Comparison of ENCODE assay signal across 13 cellular contexts in the genomic region with DNA sequence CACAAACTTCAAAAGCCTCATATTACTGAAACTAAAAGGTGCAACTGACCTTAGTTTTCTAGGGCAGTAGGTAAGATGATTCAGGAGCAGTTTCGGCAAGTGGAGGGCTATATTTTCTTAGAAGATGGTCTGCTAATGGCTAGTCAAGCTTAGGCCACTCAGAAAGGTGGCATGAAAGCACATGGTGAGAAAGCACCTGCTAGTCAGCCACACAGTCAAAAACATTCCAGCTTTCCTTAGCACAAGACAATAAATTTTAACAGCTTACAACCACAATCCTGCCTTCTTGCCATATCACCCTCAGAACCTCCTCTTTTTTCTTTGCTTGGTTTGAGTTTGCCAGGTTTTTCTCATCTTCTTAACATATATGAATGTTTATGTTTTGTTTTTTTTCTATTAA.
DNase-seq lines count a peak whose midpoint lies in the region; ATAC-seq and TF ChIP-seq lines count a peak whose summit lies in the region.
"Had no signal": no experiment of that assay in that cellular context is flagged by ENCODE, and none has a peak within 500 bp of the region (broad histone marks: within the 10 kb centered on the region; RNA-seq: fewer than 3 reads in every experiment).

No MANE protein-coding gene starts in this region.

- peaks cover 50% of the 10 kb centered on the region for H3K4me1 ChIP-seq in left ventricle myocardium inferior
- H3K4me1 ChIP-seq in gastrocnemius medialis: peaks cover 27 to 31% of the 10 kb centered on the region in 2 donors

- H3K27ac Mint-ChIP-seq in Calu3 (ENCODE audit: unreplicated experiment): peak overlapping the region; percentile 52
- no peak overlapping the region for H3K27ac Mint-ChIP-seq in activated naive CD4-positive, alpha-beta T cell treated with anti-CD3 and anti-CD28 coated beads, Interleukin-2, amount 10 ng/mL, durations not matched to agents 7 days and 5 days
- H3K27ac Mint-ChIP-seq: activated naive CD8-positive, alpha-beta T cell treated with anti-CD3 and anti-CD28 coated beads, Interleukin-2, amount 10 ng/mL, durations not matched to agents 7 days and 5 days had no signal

- no peaks in the 10 kb centered on the region for H3K9me3 Mint-ChIP-seq in Calu3 (ENCODE audit: low read depth, unreplicated experiment)
- no peaks in the 10 kb centered on the region for H3K9me3 Mint-ChIP-seq in activated naive CD4-positive, alpha-beta T cell treated with anti-CD3 and anti-CD28 coated beads, Interleukin-2, amount 10 ng/mL, durations not matched to agents 7 days and 5 days
- H3K9me3 Mint-ChIP-seq: activated naive CD8-positive, alpha-beta T cell treated with anti-CD3 and anti-CD28 coated beads, Interleukin-2, amount 10 ng/mL, durations not matched to agents 7 days and 5 days had no signal

- intact Hi-C loops in Calu3 (cut with micrococcal nuclease; ENCODE audit: unreplicated experiment): no loop called here
- intact Hi-C loops in left ventricle myocardium inferior (cut with micrococcal nuclease): no loop called here
- intact Hi-C loops in gastrocnemius medialis (cut with DNase I; ENCODE audit: low total_unique reads): loop anchor here (2.0 to 10.0 kb wide), 3 partner anchors 58 to 322 kb away; no protein-coding TSS in a partner anchor

- H3K36me3 ChIP-seq in left ventricle myocardium inferior (no peaks in the 10 kb centered on the region), gastrocnemius medialis (no peaks in the 10 kb centered on the region)

- no peaks in the 10 kb centered on the region for H3K27me3 Mint-ChIP-seq in Calu3 (ENCODE audit: unreplicated experiment)
- H3K27me3 Mint-ChIP-seq in activated naive CD4-positive, alpha-beta T cell treated with anti-CD3 and anti-CD28 coated beads, Interleukin-2, amount 10 ng/mL, durations not matched to agents 7 days and 5 days: no peaks in the 10 kb centered on the region
- H3K27me3 Mint-ChIP-seq: activated naive CD8-positive, alpha-beta T cell treated with anti-CD3 and anti-CD28 coated beads, Interleukin-2, amount 10 ng/mL, durations not matched to agents 7 days and 5 days had no signal

- H3K4me3 ChIP-seq in left ventricle myocardium inferior (no peak overlapping the region), gastrocnemius medialis (peak overlapping the region in 1 of 4 donors; percentile 24)
- H3K4me3 ChIP-seq: skin epidermis had no signal

- H3K27ac ChIP-seq in left ventricle myocardium inferior (replicated peaks) (peak overlapping the region; percentile 71), gastrocnemius medialis (peak overlapping the region; percentile 35 to 66 (median 59))

- no TSS peak for BruUV-seq in Calu3 (replicated peaks; lab: Mats Ljungman, UMichigan)

- no peak overlapping the region for H3K4me3 Mint-ChIP-seq in Calu3 (ENCODE audit: low read depth, unreplicated experiment)
- H3K4me3 Mint-ChIP-seq in activated naive CD4-positive, alpha-beta T cell treated with anti-CD3 and anti-CD28 coated beads, Interleukin-2, amount 10 ng/mL, durations not matched to agents 7 days and 5 days: no peak overlapping the region
- H3K4me3 Mint-ChIP-seq: activated naive CD8-positive, alpha-beta T cell treated with anti-CD3 and anti-CD28 coated beads, Interleukin-2, amount 10 ng/mL, durations not matched to agents 7 days and 5 days had no signal

- peaks cover 13% of the 10 kb centered on the region for H3K4me1 Mint-ChIP-seq in Calu3 (ENCODE audit: low read depth, unreplicated experiment)
- no peaks in the 10 kb centered on the region for H3K4me1 Mint-ChIP-seq in activated naive CD4-positive, alpha-beta T cell treated with anti-CD3 and anti-CD28 coated beads, Interleukin-2, amount 10 ng/mL, durations not matched to agents 7 days and 5 days
- H3K4me1 Mint-ChIP-seq: activated naive CD8-positive, alpha-beta T cell treated with anti-CD3 and anti-CD28 coated beads, Interleukin-2, amount 10 ng/mL, durations not matched to agents 7 days and 5 days had no signal

- H3K9me3 ChIP-seq in left ventricle myocardium inferior (replicated peaks) (no peaks in the 10 kb centered on the region), gastrocnemius medialis (no peaks in the 10 kb centered on the region)

- no peaks in the 10 kb centered on the region for H3K36me3 Mint-ChIP-seq in Calu3 (ENCODE audit: insufficient read depth, unreplicated experiment)
- peaks cover 3% of the 10 kb centered on the region for H3K36me3 Mint-ChIP-seq in activated naive CD4-positive, alpha-beta T cell treated with anti-CD3 and anti-CD28 coated beads, Interleukin-2, amount 10 ng/mL, durations not matched to agents 7 days and 5 days

- no peak for TF ChIP-seq CTCF in Calu3 (IDR thresholded peaks at IDR 0.05; ENCODE audit: unreplicated experiment)
- TF ChIP-seq CTCF in left ventricle myocardium inferior (IDR thresholded peaks at IDR 0.05; ENCODE audit: borderline replicate concordance): no peak
- no peak for TF ChIP-seq CTCF in gastrocnemius medialis (IDR thresholded peaks at IDR 0.05 in 4 of 5, conservative IDR thresholded peaks at IDR 0.05 in 1 of 5)

- TF ChIP-seq POLR2A in gastrocnemius medialis (IDR thresholded peaks at IDR 0.05): no peak

- ATAC-seq in SK-N-SH treated with all-trans-retinoic acid at 6 μM for 48 hours: peak; percentile 53
- peak in 1 of 2 donors; percentile 26 for ATAC-seq in gastrocnemius medialis

- DNase-seq in Calu3 (no peak), left ventricle myocardium inferior (no peak), gastrocnemius medialis (no peak), cerebellar nuclear complex (lab: John Stamatoyannopoulos, UW) (no peak), SHP77 (lab: John Stamatoyannopoulos, UW) (no peak)
- no peak for DNase-seq in stimulated activated naive CD4-positive, alpha-beta T cell treated with Interleukin-2 at 50 U/mL for 16 hours (lab: John Stamatoyannopoulos, UW)
- no peak for DNase-seq in activated naive CD4-positive, alpha-beta T cell treated with anti-CD3 and anti-CD28 coated beads, Interleukin-2, amount 10 ng/mL, durations not matched to agents 7 days and 5 days
- DNase-seq: activated CD4-positive, alpha-beta T cell treated with anti-CD3 and anti-CD28 coated beads for 48 hours; activated naive CD8-positive, alpha-beta T cell treated with anti-CD3 and anti-CD28 coated beads, Interleukin-2, amount 10 ng/mL, durations not matched to agents 7 days and 5 days; activated T-cell treated with anti-CD3 and anti-CD28 coated beads for 4 hours; NCI-H2081 treated with DMSO at 0.1 percent for 48 hours had no signal

- in situ Hi-C loops in gastrocnemius medialis (cut with MboI; ENCODE audit: low sequenced_read_pairs in 4 of 4): no loop called here

- CTCF ChIA-PET in Calu3 (lab: Charles Lee): no interaction called here
- CTCF ChIA-PET in activated naive CD4-positive, alpha-beta T cell treated with anti-CD3 and anti-CD28 coated beads, Interleukin-2, amount 10 ng/mL, durations not matched to agents 7 days and 5 days (lab: Charles Lee): no interaction called here

- H3K27me3 ChIP-seq in left ventricle myocardium inferior (ENCODE audit: low read depth) (no peaks in the 10 kb centered on the region), gastrocnemius medialis (no peaks in the 10 kb centered on the region)

TF ChIP-seq in SK-N-SH treated with all-trans-retinoic acid at 6 μM for 48 hours, 23 proteins besides CTCF, POLR2A, EP300 and RAD21 (continues in another document):
- TF ChIP-seq, protein P1, sequence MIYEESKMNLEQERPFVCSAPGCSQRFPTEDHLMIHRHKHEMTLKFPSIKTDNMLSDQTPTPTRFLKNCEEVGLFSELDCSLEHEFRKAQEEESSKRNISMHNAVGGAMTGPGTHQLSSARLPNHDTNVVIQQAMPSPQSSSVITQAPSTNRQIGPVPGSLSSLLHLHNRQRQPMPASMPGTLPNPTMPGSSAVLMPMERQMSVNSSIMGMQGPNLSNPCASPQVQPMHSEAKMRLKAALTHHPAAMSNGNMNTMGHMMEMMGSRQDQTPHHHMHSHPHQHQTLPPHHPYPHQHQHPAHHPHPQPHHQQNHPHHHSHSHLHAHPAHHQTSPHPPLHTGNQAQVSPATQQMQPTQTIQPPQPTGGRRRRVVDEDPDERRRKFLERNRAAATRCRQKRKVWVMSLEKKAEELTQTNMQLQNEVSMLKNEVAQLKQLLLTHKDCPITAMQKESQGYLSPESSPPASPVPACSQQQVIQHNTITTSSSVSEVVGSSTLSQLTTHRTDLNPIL (CRISPR knock-in tag; IDR thresholded peaks at IDR 0.05; ENCODE audit: low read depth): no peak
- TF ChIP-seq ZFP3 (CRISPR knock-in tag; IDR thresholded peaks at IDR 0.05) (no peak), TCF4 (CRISPR knock-in tag; IDR thresholded peaks at IDR 0.05; ENCODE audit: borderline replicate concordance) (no peak), ZNF565 (CRISPR knock-in tag; conservative IDR thresholded peaks at IDR 0.05; ENCODE audit: low read depth) (no peak), PPARA (CRISPR knock-in tag; IDR thresholded peaks at IDR 0.05; ENCODE audit: borderline replicate concordance) (no peak), POU6F1 (CRISPR knock-in tag; IDR thresholded peaks at IDR 0.05; ENCODE audit: borderline replicate concordance, low read depth) (no peak), BACH2 (CRISPR knock-in tag; IDR thresholded peaks at IDR 0.05; ENCODE audit: borderline replicate concordance) (no peak), ZC3H10 (CRISPR knock-in tag; IDR thresholded peaks at IDR 0.05) (no peak)
